12 cellular contexts compared by ENCODE assay signal in the genomic region with DNA sequence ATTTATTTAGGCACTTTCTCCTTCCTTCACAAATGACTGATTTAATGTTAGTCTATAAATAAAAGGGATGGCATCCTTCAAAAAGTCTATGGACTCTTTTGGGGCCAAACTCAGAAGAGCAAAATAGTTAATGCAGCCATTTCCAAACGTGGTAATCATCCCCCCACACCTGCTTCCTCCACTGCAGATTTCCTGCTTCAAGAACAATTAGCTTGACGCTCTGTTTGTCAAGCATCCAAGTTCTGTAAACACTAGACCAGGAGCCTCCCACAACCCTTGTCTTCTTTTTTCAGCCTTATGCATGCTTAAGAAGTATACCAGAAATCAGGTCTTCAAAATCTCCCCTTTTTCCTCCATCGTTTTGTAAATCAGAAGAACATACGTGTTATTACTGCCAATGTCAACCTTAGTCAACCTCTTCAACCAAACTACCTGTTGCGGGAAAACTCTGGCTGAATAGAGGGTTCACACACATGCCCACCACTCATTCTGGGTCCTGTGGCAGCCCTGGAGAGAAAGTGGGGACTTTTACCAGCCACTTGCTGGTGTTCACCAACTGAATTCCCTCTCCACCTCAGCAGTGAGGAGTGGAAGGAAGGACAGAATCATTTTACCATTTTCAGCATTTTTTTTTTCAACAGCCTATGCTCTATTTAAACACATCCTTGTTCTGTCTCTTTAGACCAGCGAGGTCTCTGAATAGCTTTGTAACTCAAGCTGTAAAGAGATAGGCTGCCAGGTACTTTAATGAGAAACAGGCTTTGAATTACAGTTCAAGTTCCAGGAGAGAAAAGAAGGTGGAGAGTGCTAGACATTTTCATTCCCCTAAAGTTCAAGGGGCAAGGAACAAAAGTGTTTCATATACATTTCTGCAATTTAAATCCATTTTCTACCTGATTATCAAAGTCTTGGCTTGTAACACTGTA. TPM values are rescaled to one million over a fixed set of nuclear protein-coding genes. Genes with fewer than 3 reads are reported as not detected.
DNase-seq lines count a peak whose midpoint lies in the region; ATAC-seq and TF ChIP-seq lines count a peak whose summit lies in the region.
"Had no signal": no experiment of that assay in that cellular context is flagged by ENCODE, and none has a peak within 500 bp of the region (broad histone marks: within the 10 kb centered on the region; RNA-seq: fewer than 3 reads in every experiment).

No MANE protein-coding gene starts in this region.

- H3K79me2 ChIP-seq in MM.1S (ENCODE audit: low read length): no peaks in the 10 kb centered on the region

- peak; percentile 41 for DNase-seq in GF-D8 (lab: John Stamatoyannopoulos, UW)
- DNase-seq in NCI-H510A (lab: John Stamatoyannopoulos, UW): peak; percentile 34
- DNase-seq in fibroblast of pulmonary artery (ENCODE audit: low read depth): peak; percentile 47
- DNase-seq in psoas muscle: no peak
- no peak for DNase-seq in MM.1S
- DNase-seq in SIG-M5 (lab: John Stamatoyannopoulos, UW): no peak
- DNase-seq in DMS114 treated with DMSO at 0.1 percent for 48 hours (lab: John Stamatoyannopoulos, UW; ENCODE audit: unreplicated experiment): no peak
- DNase-seq: stimulated activated naive CD8-positive, alpha-beta T cell treated with anti-CD3 and anti-CD28 coated beads, Interleukin-15, amount 100 ng/mL, for 72 hours had no signal

- ATAC-seq in psoas muscle (peak in 2 of 4 donors; percentile 67), HG03175 (IDR thresholded peaks at IDR 0.05; ENCODE audit: unreplicated experiment) (no peak)
- ATAC-seq: activated naive CD4-positive, alpha-beta T cell treated with anti-CD3 and anti-CD28 coated beads, Interleukin-2, amount 50 U/mL, for 72 hours; GM12878; stimulated activated naive CD8-positive, alpha-beta T cell treated with anti-CD3 and anti-CD28 coated beads, Interleukin-15, amount 100 ng/mL, for 72 hours had no signal

- no peak overlapping the region for H2AFZ ChIP-seq in MM.1S (ENCODE audit: low read length)

- H3K27ac ChIP-seq in psoas muscle (peak overlapping the region; percentile 47), MM.1S (ENCODE audit: low read length) (no peak overlapping the region)
- H3K27ac ChIP-seq: RWPE1 had no signal

- H3K9ac ChIP-seq in MM.1S (ENCODE audit: low read length): no peak overlapping the region

- H3K27me3 ChIP-seq in psoas muscle (ENCODE audit: insufficient read depth in 3 of 3, low read length in 2 of 3): no peaks in the 10 kb centered on the region
- H3K27me3 ChIP-seq in MM.1S (replicated peaks; ENCODE audit: insufficient read depth, low read length): no peaks in the 10 kb centered on the region

- H3K4me3 ChIP-seq in fibroblast of pulmonary artery (replicated peaks; ENCODE audit: low read depth, low read length): no peak overlapping the region
- peak overlapping the region; percentile 13 for H3K4me3 ChIP-seq in psoas muscle
- no peak overlapping the region for H3K4me3 ChIP-seq in MM.1S (ENCODE audit: low read length)
- H3K4me3 ChIP-seq: GM12878 had no signal

- H4K20me1 ChIP-seq in MM.1S (ENCODE audit: insufficient read depth, low read length): no peaks in the 10 kb centered on the region

- no peak for TF ChIP-seq CTCF in fibroblast of pulmonary artery (IDR thresholded peaks at IDR 0.05; ENCODE audit: low read length, missing control alignments)
- no peak for TF ChIP-seq CTCF in psoas muscle (IDR thresholded peaks at IDR 0.05)
- no peak for TF ChIP-seq CTCF in MM.1S (IDR thresholded peaks at IDR 0.05; ENCODE audit: low read length)

- no peak overlapping the region for H3K4me2 ChIP-seq in MM.1S (ENCODE audit: low read depth, low read length)

- H3K9me2 ChIP-seq in MM.1S (replicated peaks; ENCODE audit: insufficient read depth, low read length): no peaks in the 10 kb centered on the region

- H3K4me1 ChIP-seq in psoas muscle: peaks cover 50% of the 10 kb centered on the region
- no peaks in the 10 kb centered on the region for H3K4me1 ChIP-seq in MM.1S (ENCODE audit: low read length)

- WGBS in psoas muscle, 3 donors: 33 to 47% (median 42%) methylated on average over 6 of the region's 6 CpGs

- H3K36me3 ChIP-seq in psoas muscle (ENCODE audit: insufficient read depth in 1 of 2, low read depth in 1 of 2) (peaks cover 4 to 37% of the 10 kb centered on the region in 2 donors), MM.1S (replicated peaks; ENCODE audit: insufficient read depth, low read length) (no peaks in the 10 kb centered on the region)

- intact Hi-C loops in psoas muscle (cut with DNase I): loop anchor here in 1 of 2 donors (2.0 kb wide), 1 partner anchor 26 kb away; no protein-coding TSS in a partner anchor

- H3K9me3 ChIP-seq in psoas muscle (no peaks in the 10 kb centered on the region), MM.1S (replicated peaks; ENCODE audit: insufficient read depth, low read length) (no peaks in the 10 kb centered on the region)

- no peaks in the 10 kb centered on the region for H3F3A ChIP-seq in MM.1S (ENCODE audit: insufficient read depth, low read length)

RNA-seq across cellular contexts. Expression of a gene that starts 39.1 kb away (rescaled TPM):
- 10 to 100 TPM in 1 of 4 donors, 1 to 10 TPM in 3; 6.6 to 10.8 (median 9.4) TPM for total RNA-seq in psoas muscle
- polyA plus RNA-seq in psoas muscle: 1 to 10 TPM; 5.8 to 9.2 (median 6.7) TPM
- total RNA-seq: activated naive CD4-positive, alpha-beta T cell treated with anti-CD3 and anti-CD28 coated beads, Interleukin-2, amount 50 U/mL, for 72 hours had no signal

Comparison
In these comparisons a context has a peak if more than half of its experiments do, and no peak if none do; other contexts are left out.
1. DNase-seq: peak in GF-D8 (single experiment), NCI-H510A (single experiment) and fibroblast of pulmonary artery (single experiment); none in psoas muscle (0 of 2), MM.1S (single experiment), SIG-M5 (single experiment) and DMS114 treated with DMSO at 0.1 percent for 48 hours (single experiment).